In the genomic region with DNA sequence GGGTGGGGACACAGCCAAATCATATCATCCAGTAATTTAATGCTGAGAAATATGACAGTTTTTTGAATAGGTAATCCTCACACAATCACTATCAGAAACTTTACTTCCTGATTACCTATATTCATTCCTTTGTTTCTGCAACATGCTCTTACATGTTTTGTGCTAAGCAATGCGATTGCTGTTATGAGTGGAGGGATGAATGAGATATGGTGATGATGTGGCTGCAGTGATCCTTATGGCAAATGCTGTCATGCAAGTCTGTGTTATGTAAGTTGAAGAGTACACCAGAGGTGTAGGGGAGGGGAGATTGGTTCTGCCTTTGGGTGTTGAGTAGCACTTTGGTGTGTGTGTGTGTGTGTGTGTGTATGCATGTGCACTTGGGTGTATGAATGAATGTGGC, we compare ENCODE assay signal across 22 cellular contexts. TPM values are rescaled to one million over a fixed set of nuclear protein-coding genes. Genes with fewer than 3 reads are reported as not detected.
DNase-seq lines count a peak whose midpoint lies in the region; ATAC-seq, FAIRE-seq and TF ChIP-seq lines count a peak whose summit lies in the region.
"Had no signal": no experiment of that assay in that cellular context is flagged by ENCODE, and none has a peak within 500 bp of the region (broad histone marks: within the 10 kb centered on the region; RNA-seq: fewer than 3 reads in every experiment).

No MANE protein-coding gene starts in this region.

- DNase-seq in MCF 10A (ENCODE audit: unreplicated experiment): no peak
- DNase-seq in breast epithelium (ENCODE audit: low spot score in 2 of 2): no peak
- DNase-seq in bronchial epithelial cell (ENCODE audit: low read depth): peak; percentile 98
- DNase-seq in naive thymus-derived CD8-positive, alpha-beta T cell: no peak
- DNase-seq in tibial artery: no peak
- DNase-seq in NCI-H1694 (lab: John Stamatoyannopoulos, UW): no peak
- DNase-seq: C1 segment of cervical spinal cord; CD4-positive, alpha-beta memory T cell; COR-L47; DMS153; DMS79 treated with DMSO at 0.1 percent for 48 hours; EL; H7 had no signal

- TF ChIP-seq POLR2A in breast epithelium (IDR thresholded peaks at IDR 0.05): no peak

- no peaks in the 10 kb centered on the region for H3K27me3 ChIP-seq in breast epithelium
- H3K27me3 ChIP-seq in bronchial epithelial cell (ENCODE audit: control insufficient read depth, insufficient read depth, low read length): no peaks in the 10 kb centered on the region
- no peaks in the 10 kb centered on the region for H3K27me3 ChIP-seq in tibial artery

- POLR2A ChIA-PET in MCF 10A (lab: Yijun Ruan, JAX): no interaction called here
- POLR2A ChIA-PET in naive thymus-derived CD8-positive, alpha-beta T cell (lab: Charles Lee): interaction anchor here (1.8 kb wide), 1 partner anchor 13 kb away, joined by 7 read pairs; no protein-coding TSS in a partner anchor

- TF ChIP-seq CTCF in MCF 10A (IDR thresholded peaks at IDR 0.05; ENCODE audit: unreplicated experiment) (no peak), breast epithelium (IDR thresholded peaks at IDR 0.05) (no peak), bronchial epithelial cell (IDR thresholded peaks at IDR 0.05; ENCODE audit: insufficient read depth, low read length, severe bottlenecking) (no peak), tibial artery (IDR thresholded peaks at IDR 0.05) (no peak)

- intact Hi-C loops in MCF 10A (cut with micrococcal nuclease): no loop called here
- intact Hi-C loops in breast epithelium (cut with DNase I; ENCODE audit: low total_unique reads): no loop called here
- intact Hi-C loops in tibial artery (cut with DNase I; ENCODE audit: low total_unique reads): no loop called here

- no peaks in the 10 kb centered on the region for H3K9me3 ChIP-seq in breast epithelium
- no peaks in the 10 kb centered on the region for H3K9me3 ChIP-seq in tibial artery

- ATAC-seq in esophagus mucosa: peak; percentile 72
- no peak for ATAC-seq in naive thymus-derived CD8-positive, alpha-beta T cell
- ATAC-seq in HG03135 (IDR thresholded peaks at IDR 0.05; ENCODE audit: unreplicated experiment): no peak
- ATAC-seq: GM23338, HepG2 had no signal

- H3K36me3 ChIP-seq in breast epithelium (no peaks in the 10 kb centered on the region), bronchial epithelial cell (ENCODE audit: control insufficient read depth, insufficient read depth, low read length) (peaks cover 3% of the 10 kb centered on the region), tibial artery (peaks cover 0 to 26% (median 21%) of the 10 kb centered on the region in 3 donors)

- no peak overlapping the region for H3K4me3 Mint-ChIP-seq in MCF 10A (ENCODE audit: unreplicated experiment)
- H3K4me3 Mint-ChIP-seq in naive thymus-derived CD8-positive, alpha-beta T cell: peak overlapping the region in 1 of 10 donors; percentile 28
- H3K4me3 Mint-ChIP-seq: B cell, GM23338 had no signal

- peaks cover 34% of the 10 kb centered on the region for H3K4me1 Mint-ChIP-seq in MCF 10A (ENCODE audit: insufficient read depth, unreplicated experiment)
- H3K4me1 Mint-ChIP-seq in naive thymus-derived CD8-positive, alpha-beta T cell: peaks cover 45 to 75% (median 69%) of the 10 kb centered on the region in 4 donors

- peaks cover 3 to 8% of the 10 kb centered on the region in 2 donors for H3K4me1 ChIP-seq in breast epithelium
- H3K4me1 ChIP-seq in tibial artery: peaks cover 0 to 26% (median 19%) of the 10 kb centered on the region in 4 donors

- no TSS peak for BruUV-seq in MCF 10A (replicated peaks; lab: Mats Ljungman, UMichigan)

- CTCF ChIA-PET in MCF 10A (lab: Yijun Ruan, JAX): interaction anchor here (0.9 to 1.0 kb wide), 3 partner anchors 12 to 68 kb away, joined by 3 to 4 read pairs (median 4); no protein-coding TSS in a partner anchor

- H3K9me3 Mint-ChIP-seq in MCF 10A (ENCODE audit: unreplicated experiment): peaks cover 14% of the 10 kb centered on the region
- peaks cover 0 to 7% (median 0%) of the 10 kb centered on the region in 9 donors for H3K9me3 Mint-ChIP-seq in naive thymus-derived CD8-positive, alpha-beta T cell

- H3K27ac ChIP-seq in breast epithelium (no peak overlapping the region), tibial artery (no peak overlapping the region)

- H3K36me3 Mint-ChIP-seq in MCF 10A (ENCODE audit: insufficient read depth, unreplicated experiment): peaks cover 61% of the 10 kb centered on the region
- H3K36me3 Mint-ChIP-seq in naive thymus-derived CD8-positive, alpha-beta T cell: peaks cover 26 to 80% (median 63%) of the 10 kb centered on the region in 3 donors

- FAIRE-seq in bronchial epithelial cell (lab: Jason Lieb, UNC): peak; percentile 95
- FAIRE-seq: D721Med, G401.6, GM12891, HepG2, HTR-8/SVneo had no signal

- H3K27me3 Mint-ChIP-seq in MCF 10A (ENCODE audit: insufficient read depth, unreplicated experiment): no peaks in the 10 kb centered on the region
- H3K27me3 Mint-ChIP-seq in naive thymus-derived CD8-positive, alpha-beta T cell: no peaks in the 10 kb centered on the region
- H3K27me3 Mint-ChIP-seq: B cell; CD4-positive, alpha-beta memory T cell had no signal

- H3K27ac Mint-ChIP-seq in MCF 10A (ENCODE audit: low read depth, unreplicated experiment): peak overlapping the region; percentile 27
- H3K27ac Mint-ChIP-seq in naive thymus-derived CD8-positive, alpha-beta T cell: peak overlapping the region in 7 of 10 donors; percentile 3 to 74 (median 53)
- H3K27ac Mint-ChIP-seq: B cell, GM23338 had no signal

- H3K4me3 ChIP-seq in breast epithelium (no peak overlapping the region), bronchial epithelial cell (ENCODE audit: low read depth, low read length) (no peak overlapping the region), tibial artery (no peak overlapping the region)
- H3K4me3 ChIP-seq: GM23338 had no signal

RNA-seq across cellular contexts. Expression of a gene that starts 14.6 kb away (rescaled TPM):
- 34.9 and 64.0 TPM in 2 replicates for total RNA-seq in MCF 10A (2022)
- total RNA-seq in breast epithelium: 10 to 100 TPM; 34.1 to 60.9 (median 35.4) TPM
- 25.3 and 31.5 TPM in 2 replicates for total RNA-seq in bronchial epithelial cell
- 20.9 TPM for total RNA-seq in esophagus mucosa
- total RNA-seq in naive thymus-derived CD8-positive, alpha-beta T cell: 100 to 1,000 TPM in 1 of 2 experiments, 10 to 100 TPM in 1; 91.8 to 111 TPM
- polyA plus RNA-seq in naive thymus-derived CD8-positive, alpha-beta T cell: 10 to 100 TPM; 29.7 to 37.1 (median 33.6) TPM
